ENCODE assay signal across 15 cellular contexts in the genomic region with DNA sequence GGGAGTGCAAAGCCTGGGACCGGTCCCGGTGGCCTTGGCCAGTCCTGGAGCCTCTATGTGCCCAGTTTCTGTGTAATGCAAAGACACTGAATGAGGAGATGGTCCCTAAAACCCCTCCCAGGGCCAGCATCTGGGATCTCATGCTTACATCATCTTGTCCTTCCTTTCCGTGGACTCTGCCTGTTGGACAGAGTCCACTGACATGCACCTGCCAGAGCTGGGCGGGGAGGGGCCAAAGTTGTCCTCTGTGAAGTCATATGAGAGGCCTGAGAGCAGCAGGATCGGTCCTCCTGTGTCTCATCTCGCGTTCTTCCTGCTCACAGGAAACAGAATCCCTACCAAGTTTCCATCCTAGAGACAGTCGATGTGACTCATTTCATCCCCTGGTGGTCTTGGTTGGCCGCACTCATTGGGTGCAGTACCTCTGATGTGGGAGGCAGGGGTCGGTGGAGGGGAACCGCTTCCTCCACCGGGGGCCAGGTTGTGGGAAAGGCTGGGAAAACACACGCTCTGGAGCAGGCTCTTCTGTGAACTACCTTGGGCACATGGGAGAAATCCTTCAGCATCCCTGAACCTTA.
DNase-seq lines count a peak whose midpoint lies in the region; ATAC-seq and TF ChIP-seq lines count a peak whose summit lies in the region.
"Had no signal": no experiment of that assay in that cellular context is flagged by ENCODE, and none has a peak within 500 bp of the region (broad histone marks: within the 10 kb centered on the region; RNA-seq: fewer than 3 reads in every experiment).

No MANE protein-coding gene starts in this region.

- intact Hi-C loops in esophagus muscularis mucosa (cut with DNase I): loop anchor here (5.0 to 10.0 kb wide), 3 partner anchors 211 to 636 kb away; no protein-coding TSS in a partner anchor

- H3K27ac ChIP-seq in BLaER1: no peak overlapping the region
- H3K27ac ChIP-seq in esophagus muscularis mucosa (replicated peaks in 1 of 4): no peak overlapping the region
- H3K27ac ChIP-seq: HL-60 had no signal

- H3K27me3 ChIP-seq in BLaER1: no peaks in the 10 kb centered on the region
- no peaks in the 10 kb centered on the region for H3K27me3 ChIP-seq in Loucy (ENCODE audit: insufficient read depth, low read length, poor library complexity, severe bottlenecking)
- peaks cover 0 to 13% (median 0%) of the 10 kb centered on the region in 4 donors for H3K27me3 ChIP-seq in esophagus muscularis mucosa

- H4K20me1 ChIP-seq in BLaER1 (no peaks in the 10 kb centered on the region), Loucy (ENCODE audit: insufficient read depth, low read length, poor library complexity, severe bottlenecking) (no peaks in the 10 kb centered on the region)

- H3K9me3 ChIP-seq in BLaER1 (peaks cover 6% of the 10 kb centered on the region; the same call in 1 of the 2 replicates), Loucy (ENCODE audit: insufficient read depth, low read depth, low read length) (no peaks in the 10 kb centered on the region), esophagus muscularis mucosa (peaks cover 0 to under 1% (median under 1%) of the 10 kb centered on the region in 4 donors)
- H3K9me3 ChIP-seq: Caco-2 had no signal

- H3K4me2 ChIP-seq in BLaER1 (peak overlapping the region; percentile 80), Loucy (ENCODE audit: low read depth, low read length, poor library complexity, severe bottlenecking) (peak overlapping the region; percentile 25)

- no peak for ATAC-seq in omental fat pad (ENCODE audit: low FRiP score)

- H3K9me2 ChIP-seq in Loucy (replicated peaks; ENCODE audit: low read depth, low read length): no peaks in the 10 kb centered on the region

- peaks cover 85% of the 10 kb centered on the region for H3K27me3 Mint-ChIP-seq in nephron (ENCODE audit: low read depth)

- 82% methylated on average over 13 of the region's 13 CpGs for whole genome bisulfite sequencing in esophagus muscularis mucosa

- H3K4me1 Mint-ChIP-seq in nephron: peaks cover 38% of the 10 kb centered on the region

- no peak overlapping the region for H3K27ac Mint-ChIP-seq in nephron

- H3K9ac ChIP-seq in BLaER1 (no peak overlapping the region), Loucy (ENCODE audit: low read depth, low read length, poor library complexity, severe bottlenecking) (no peak overlapping the region)

- H3K4me1 ChIP-seq in BLaER1 (peaks cover 13% of the 10 kb centered on the region), Loucy (ENCODE audit: insufficient read depth, low read length, poor library complexity, severe bottlenecking) (no peaks in the 10 kb centered on the region), esophagus muscularis mucosa (peaks cover 18 to 50% (median 47%) of the 10 kb centered on the region in 4 donors)

- H2AFZ ChIP-seq in Loucy (ENCODE audit: low read length): peak overlapping the region; percentile 47; the same call in 1 of the 2 replicates

- H3K4me3 ChIP-seq in BLaER1 (peak overlapping the region; percentile 38; the same call in 1 of the 2 replicates), Loucy (ENCODE audit: low read length, poor library complexity, severe bottlenecking) (no peak overlapping the region), esophagus muscularis mucosa (peak overlapping the region in 3 of 4 donors; percentile 45 to 57 (median 46))
- H3K4me3 ChIP-seq: K562 had no signal

- DNase-seq in esophagus muscularis mucosa (ENCODE audit: extremely low spot score) (no peak), NCI-H446 (lab: John Stamatoyannopoulos, UW) (no peak), omental fat pad (ENCODE audit: low spot score) (no peak), OCI-M1 (lab: John Stamatoyannopoulos, UW) (no peak), NCI-H748 (lab: John Stamatoyannopoulos, UW; ENCODE audit: unreplicated experiment) (no peak)
- DNase-seq: activated naive CD4-positive, alpha-beta T cell treated with Interleukin-2 at 50 U/mL for 16 hours; activated T-cell treated with anti-CD3 and anti-CD28 coated beads for 4 hours; GF-D8; NCI-H748 treated with DMSO at 0.1 percent for 48 hours had no signal

- no peak for TF ChIP-seq POLR2A in esophagus muscularis mucosa (IDR thresholded peaks at IDR 0.05; ENCODE audit: low read depth)

- TF ChIP-seq CTCF in Loucy (conservative IDR thresholded peaks at IDR 0.05; ENCODE audit: low read length) (no peak), esophagus muscularis mucosa (IDR thresholded peaks at IDR 0.05) (no peak), nephron (IDR thresholded peaks at IDR 0.05; ENCODE audit: unreplicated experiment in 3 of 3) (no peak), omental fat pad (IDR thresholded peaks at IDR 0.05) (no peak)

- no peaks in the 10 kb centered on the region for H3F3A ChIP-seq in Loucy (ENCODE audit: low read depth)

- no peaks in the 10 kb centered on the region for H3K36me3 ChIP-seq in BLaER1
- H3K36me3 ChIP-seq in Loucy (ENCODE audit: insufficient read depth, low read length): no peaks in the 10 kb centered on the region
- no peaks in the 10 kb centered on the region for H3K36me3 ChIP-seq in esophagus muscularis mucosa

- peak overlapping the region; percentile 20 to 56 (median 38) for H3K4me3 Mint-ChIP-seq in nephron

- TF ChIP-seq EP300 in esophagus muscularis mucosa (IDR thresholded peaks at IDR 0.05): no peak

- H3K79me2 ChIP-seq in Loucy (ENCODE audit: insufficient read depth, low read length): no peaks in the 10 kb centered on the region

- no peaks in the 10 kb centered on the region for H3K36me3 Mint-ChIP-seq in nephron (ENCODE audit: low read depth)

- peaks cover 10% of the 10 kb centered on the region for H3K9me3 Mint-ChIP-seq in nephron
